33 cellular contexts compared by ENCODE assay signal in genomic region chr13:53340505-53341143, GRCh38.
"Had no signal": no experiment of that assay in that cellular context is flagged by ENCODE, and none has a peak within 500 bp of the region (broad histone marks: within the 10 kb centered on the region; RNA-seq: fewer than 3 reads in every experiment).

No MANE protein-coding gene starts in this region.

- H3K4me1 Mint-ChIP-seq: activated CD4-positive, alpha-beta T cell treated with anti-CD3 and anti-CD28 coated beads, Interleukin-2, amount 10 ng/mL, durations not matched to agents 24 days and 14 days; central memory CD8-positive, alpha-beta T cell had no signal

- FAIRE-seq: astrocyte, bronchial epithelial cell, endometrium, endothelial cell of umbilical vein had no signal

- DNase-seq: activated CD4-positive, alpha-beta memory T cell treated with anti-CD3 and anti-CD28 coated beads for 36 hours; activated CD4-positive, alpha-beta T cell treated with anti-CD3 and anti-CD28 coated beads for 1 hour; activated CD4-positive, alpha-beta T cell treated with anti-CD3 and anti-CD28 coated beads, Interleukin-2, amount 10 ng/mL, durations not matched to agents 24 days and 14 days; activated CD8-positive, alpha-beta memory T cell treated with anti-CD3 and anti-CD28 coated beads, Interleukin-2, amount 50 U/mL, for 48 hours; activated CD8-positive, alpha-beta T cell treated with anti-CD3 and anti-CD28 coated beads, Interleukin-2, amount 10 ng/mL, durations not matched to agents 7 days and 5 days; activated effector memory CD4-positive, alpha-beta T cell treated with Interleukin-2 at 50 U/mL for 16 hours; activated gamma-delta T cell treated with Interleukin-2 at 50 U/mL for 16 hours; activated naive CD4-positive, alpha-beta T cell treated with anti-CD3 and anti-CD28 coated beads, Interleukin-2, amount 50 U/mL, for 16 hours; activated naive CD4-positive, alpha-beta T cell treated with Interleukin-2 at 50 U/mL for 16 hours; activated T-cell treated with anti-CD3 and anti-CD28 coated beads for 4 hours; activated T-cell treated with anti-CD3 and anti-CD28 coated beads, Interleukin-2, amount 50 U/mL, for 24 hours; activated T-cell treated with anti-CD3 and anti-CD28 coated beads, Interleukin-2, amount 50 U/mL, for 72 hours; amniotic stem cell; anterior cingulate cortex; brain microvascular endothelial cell; effector CD4-positive, alpha-beta T cell; effector memory CD8-positive, alpha-beta T cell; esophagus squamous epithelium; foreskin melanocyte; heart right ventricle; T-helper 2 cell had no signal

- H3K36me3 ChIP-seq: brain microvascular endothelial cell, esophagus squamous epithelium, gastroesophageal sphincter, heart right ventricle had no signal

- H3K4me1 ChIP-seq: esophagus squamous epithelium, heart right ventricle had no signal

- H3K36me3 Mint-ChIP-seq: activated CD4-positive, alpha-beta memory T cell treated with anti-CD3 and anti-CD28 coated beads for 36 hours; activated naive CD8-positive, alpha-beta T cell; WTC11 had no signal

- H3K27ac ChIP-seq: brain microvascular endothelial cell, coronary artery, epithelial cell of prostate, esophagus squamous epithelium, gastroesophageal sphincter, heart right ventricle, VCaP had no signal

- H3K4me3 ChIP-seq: coronary artery, esophagus squamous epithelium, gastroesophageal sphincter, heart right ventricle had no signal

- H3K27ac Mint-ChIP-seq: activated CD4-positive, alpha-beta memory T cell treated with anti-CD3 and anti-CD28 coated beads for 36 hours; activated CD4-positive, alpha-beta T cell treated with anti-CD3 and anti-CD28 coated beads, Interleukin-2, amount 10 ng/mL, durations not matched to agents 24 days and 14 days; activated CD8-positive, alpha-beta T cell treated with anti-CD3 and anti-CD28 coated beads, Interleukin-2, amount 10 ng/mL, durations not matched to agents 7 days and 5 days; activated naive CD8-positive, alpha-beta T cell; activated T-cell treated with anti-CD3 and anti-CD28 coated beads, Interleukin-2, amount 50 U/mL, for 24 hours; activated T-cell treated with anti-CD3 and anti-CD28 coated beads, Interleukin-2, amount 50 U/mL, for 72 hours; dendritic cell treated with granulocyte-macrophage colony-stimulating factor and Interleukin-4, amounts not matched to agents 40 ng/mL and 50 ng/mL, for 4 days; effector memory CD8-positive, alpha-beta T cell; WTC11 had no signal

- H3K4me3 Mint-ChIP-seq: activated CD4-positive, alpha-beta memory T cell treated with anti-CD3 and anti-CD28 coated beads for 36 hours; activated CD4-positive, alpha-beta T cell treated with anti-CD3 and anti-CD28 coated beads, Interleukin-2, amount 10 ng/mL, durations not matched to agents 24 days and 14 days; activated CD8-positive, alpha-beta T cell treated with anti-CD3 and anti-CD28 coated beads, Interleukin-2, amount 10 ng/mL, durations not matched to agents 7 days and 5 days; activated naive CD8-positive, alpha-beta T cell; activated T-cell treated with anti-CD3 and anti-CD28 coated beads, Interleukin-2, amount 50 U/mL, for 24 hours; activated T-cell treated with anti-CD3 and anti-CD28 coated beads, Interleukin-2, amount 50 U/mL, for 72 hours; central memory CD8-positive, alpha-beta T cell; dendritic cell treated with granulocyte-macrophage colony-stimulating factor and Interleukin-4, amounts not matched to agents 40 ng/mL and 50 ng/mL, for 4 days; effector memory CD8-positive, alpha-beta T cell; WTC11 had no signal

- H3K27me3 ChIP-seq: brain microvascular endothelial cell, esophagus squamous epithelium, gastroesophageal sphincter, heart right ventricle had no signal

- H3K9me3 ChIP-seq: esophagus squamous epithelium, gastroesophageal sphincter, heart right ventricle had no signal

- ATAC-seq: activated CD8-positive, alpha-beta T cell treated with anti-CD3 and anti-CD28 coated beads, Interleukin-2, amount 10 ng/mL, durations not matched to agents 7 days and 5 days; effector memory CD8-positive, alpha-beta T cell; gastroesophageal sphincter; heart right ventricle; WTC11 had no signal

- H3K27me3 Mint-ChIP-seq: activated CD4-positive, alpha-beta memory T cell treated with anti-CD3 and anti-CD28 coated beads for 36 hours; activated CD4-positive, alpha-beta T cell treated with anti-CD3 and anti-CD28 coated beads, Interleukin-2, amount 10 ng/mL, durations not matched to agents 24 days and 14 days; activated T-cell treated with anti-CD3 and anti-CD28 coated beads, Interleukin-2, amount 50 U/mL, for 24 hours; central memory CD8-positive, alpha-beta T cell; dendritic cell treated with granulocyte-macrophage colony-stimulating factor and Interleukin-4, amounts not matched to agents 40 ng/mL and 50 ng/mL, for 4 days; effector memory CD8-positive, alpha-beta T cell had no signal
